Comparison of ENCODE assay signal across 24 cellular contexts in the genomic region with DNA sequence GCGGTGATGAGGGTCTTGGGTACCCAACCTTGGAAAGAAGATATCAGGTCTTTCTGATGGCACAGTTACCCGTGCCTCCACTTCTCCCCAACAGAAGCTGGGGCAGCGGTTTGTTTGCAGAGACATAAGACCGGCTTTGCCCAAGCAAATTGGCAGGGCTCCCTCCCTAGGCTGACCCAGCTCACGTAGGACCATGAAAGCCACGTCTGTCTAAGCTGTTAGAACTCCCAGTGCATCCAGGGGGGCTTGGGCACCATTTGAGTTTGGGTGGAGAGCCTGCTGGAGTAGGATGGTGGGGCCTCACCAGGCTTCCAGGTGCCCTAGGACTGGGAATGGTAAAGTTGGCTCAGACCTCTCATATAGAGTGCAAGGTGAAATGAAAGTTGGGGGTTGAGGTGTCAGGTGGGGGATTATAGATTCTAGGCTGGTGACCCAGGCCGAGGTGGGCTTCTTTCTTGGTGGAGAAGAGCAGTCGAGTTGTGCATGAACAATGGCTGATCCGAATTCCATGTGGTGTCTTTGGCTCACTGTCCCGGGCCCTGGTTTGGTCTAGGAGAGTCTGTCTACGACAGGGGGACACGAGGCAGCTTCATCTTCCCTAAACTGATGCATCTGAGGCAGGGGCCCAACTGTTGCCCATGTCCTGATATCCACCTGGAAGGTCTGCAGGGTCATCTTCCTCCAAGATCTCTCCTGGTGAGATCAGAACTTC. TPM values are rescaled to one million over a fixed set of nuclear protein-coding genes. Genes with fewer than 3 reads are reported as not detected.
DNase-seq lines count a peak whose midpoint lies in the region; ATAC-seq and TF ChIP-seq lines count a peak whose summit lies in the region.
"Had no signal": no experiment of that assay in that cellular context is flagged by ENCODE, and none has a peak within 500 bp of the region (broad histone marks: within the 10 kb centered on the region; RNA-seq: fewer than 3 reads in every experiment).

No MANE protein-coding gene starts in this region.

- H2BK12ac ChIP-seq in neuronal stem cell (ENCODE audit: low read length) = no peak overlapping the region

- H2AK5ac ChIP-seq in neuronal stem cell (ENCODE audit: low read depth, low read length) = no peak overlapping the region

- H2AFZ ChIP-seq in neuronal stem cell (ENCODE audit: low read length) = no peak overlapping the region
- no peak overlapping the region for H2AFZ ChIP-seq in PC-9
- H2AFZ ChIP-seq: parathyroid adenoma had no signal

- no peak overlapping the region for H4K8ac ChIP-seq in neuronal stem cell (ENCODE audit: low read depth, low read length)

- no peak overlapping the region for H3K14ac ChIP-seq in neuronal stem cell (ENCODE audit: low read length)

- no peaks in the 10 kb centered on the region for H3K9me2 ChIP-seq in PC-9 (ENCODE audit: insufficient read depth)

- no peak overlapping the region for H2BK120ac ChIP-seq in neuronal stem cell (ENCODE audit: low read depth, low read length)

- WGBS in neuronal stem cell (ENCODE audit: extremely low coverage in 2 of 2, insufficient read length in 2 of 2, insufficient replicate concordance in 1 of 2), 2 donors = no CpG with 5 or more reads among the region's 12 CpGs
- 71 to 77% methylated on average over 7 to 12 of the region's 12 CpGs for WGBS in body of pancreas, 2 donors

- H3K9ac ChIP-seq in HUES48 (ENCODE audit: low read depth, low read length) = no peak overlapping the region
- H3K9ac ChIP-seq in iPS-15b (ENCODE audit: low read depth, low read length) = no peak overlapping the region
- H3K9ac ChIP-seq in neuronal stem cell (ENCODE audit: low read depth, low read length, poor library complexity) = peak overlapping the region; percentile 56
- H3K9ac ChIP-seq: parathyroid adenoma had no signal

- H3K9me3 Mint-ChIP-seq in CD4-positive, alpha-beta T cell = no peaks in the 10 kb centered on the region
- H3K9me3 Mint-ChIP-seq: activated T-helper 2 cell treated with anti-CD3 and anti-CD28 coated beads, Interferon-gamma antibody, Interleukin-2, Interleukin-4, amounts not matched to agents 10 μg/mL and 5 μg/mL and 100 μg/mL, durations not matched to agents 14 hours and 24 hours and 36 hours had no signal

- H3K4me2 ChIP-seq in neuronal stem cell (ENCODE audit: insufficient read depth, low read length, poor library complexity, severe bottlenecking) (peak overlapping the region; percentile 59), PC-9 (no peak overlapping the region)

- no peak overlapping the region for H3K23ac ChIP-seq in neuronal stem cell (ENCODE audit: low read depth, low read length, poor library complexity)

- peaks cover 12% of the 10 kb centered on the region for H3K4me1 Mint-ChIP-seq in CD4-positive, alpha-beta T cell (ENCODE audit: low read depth)

- H4K91ac ChIP-seq in neuronal stem cell (ENCODE audit: low read depth, low read length, poor library complexity) = no peak overlapping the region

- no peak overlapping the region for H3K4ac ChIP-seq in neuronal stem cell (ENCODE audit: low read length)

- no TSS peak for BruUV-seq in PC-9 (replicated peaks; lab: Mats Ljungman, UMichigan)

- H3K4me3 Mint-ChIP-seq in CD4-positive, alpha-beta T cell = peak overlapping the region; percentile 23

- no peak for TF ChIP-seq POLR2A in body of pancreas (IDR thresholded peaks at IDR 0.05)

- intact Hi-C loops in CD4-positive, alpha-beta T cell (cut with DNase I, micrococcal nuclease) = no loop called here
- intact Hi-C loops in PC-9 (cut with micrococcal nuclease; ENCODE audit: unreplicated experiment) (loop anchor here (5.0 to 10.0 kb wide), 2 partner anchors 109 to 362 kb away; no protein-coding TSS in a partner anchor), body of pancreas (cut with DNase I) (no loop called here)

- no peak for TF ChIP-seq CTCF in CD4-positive, alpha-beta T cell (IDR thresholded peaks at IDR 0.05)
- TF ChIP-seq CTCF in PC-9 (conservative IDR thresholded peaks at IDR 0.05) = no peak
- no peak for TF ChIP-seq CTCF in body of pancreas (IDR thresholded peaks at IDR 0.05)

- peak overlapping the region; percentile 16 for H2BK5ac ChIP-seq in neuronal stem cell (ENCODE audit: low read length)

- ATAC-seq in CD4-positive, alpha-beta T cell (ENCODE audit: poor library complexity) = no peak
- ATAC-seq in body of pancreas = no peak
- ATAC-seq: heart right ventricle, mucosa of descending colon had no signal

- peaks cover 8% of the 10 kb centered on the region for H3K79me1 ChIP-seq in neuronal stem cell (ENCODE audit: low read depth, low read length)

- H3K27ac Mint-ChIP-seq in CD4-positive, alpha-beta T cell = no peak overlapping the region
- H3K27ac Mint-ChIP-seq: activated T-helper 2 cell treated with anti-CD3 and anti-CD28 coated beads, Interferon-gamma antibody, Interleukin-2, Interleukin-4, amounts not matched to agents 10 μg/mL and 5 μg/mL and 100 μg/mL, durations not matched to agents 14 hours and 24 hours and 36 hours had no signal

- H3K36me3 Mint-ChIP-seq in CD4-positive, alpha-beta T cell (ENCODE audit: low read depth) = no peaks in the 10 kb centered on the region

- H3K9me3 ChIP-seq in CD4-positive, alpha-beta T cell (ENCODE audit: control insufficient read depth, low read length) = no peaks in the 10 kb centered on the region
- H3K9me3 ChIP-seq in HUES48 (ENCODE audit: control insufficient read depth, insufficient read depth, low read length) (no peaks in the 10 kb centered on the region), iPS-15b (ENCODE audit: control insufficient read depth, insufficient read depth, low read length) (no peaks in the 10 kb centered on the region), neuronal stem cell (replicated peaks in 1 of 2; ENCODE audit: control insufficient read depth in 2 of 2, insufficient read depth in 1 of 2, low read depth in 1 of 2, low read length in 2 of 2) (peaks cover 7 to 10% of the 10 kb centered on the region in 2 donors), PC-9 (ENCODE audit: insufficient read depth, low read depth) (no peaks in the 10 kb centered on the region), body of pancreas (no peaks in the 10 kb centered on the region)
- H3K9me3 ChIP-seq: heart right ventricle, mucosa of descending colon, sigmoid colon, SJCRH30, testis had no signal

- H2BK15ac ChIP-seq in neuronal stem cell (ENCODE audit: low read length) = peak overlapping the region; percentile 68

- H3F3A ChIP-seq in PC-9 (ENCODE audit: insufficient read depth, low read depth) = no peaks in the 10 kb centered on the region

- no peak overlapping the region for H3K27ac ChIP-seq in CD4-positive, alpha-beta T cell (ENCODE audit: low read depth, low read length)
- no peak overlapping the region for H3K27ac ChIP-seq in HUES48 (ENCODE audit: low read depth, low read length)
- peak overlapping the region; percentile 86 for H3K27ac ChIP-seq in neuronal stem cell (replicated peaks; ENCODE audit: low read length)
- H3K27ac ChIP-seq in PC-9 = no peak overlapping the region
- H3K27ac ChIP-seq in body of pancreas = no peak overlapping the region
- H3K27ac ChIP-seq: heart right ventricle, parathyroid adenoma, sigmoid colon, SJCRH30, testis had no signal

- POLR2A ChIA-PET in CD4-positive, alpha-beta T cell (lab: Charles Lee) = no interaction called here
- POLR2A ChIA-PET in PC-9 (lab: Charles Lee; ENCODE audit: unreplicated experiment) = no interaction called here

- DNase-seq in CD4-positive, alpha-beta T cell = no peak
- no peak for DNase-seq in neuronal stem cell (ENCODE audit: low spot score)
- DNase-seq in PC-9 = no peak
- no peak for DNase-seq in activated CD8-positive, alpha-beta memory T cell treated with anti-CD3 and anti-CD28 coated beads, Interleukin-2, amount 50 U/mL, for 48 hours
- DNase-seq in body of pancreas = no peak
- no peak for DNase-seq in stimulated activated CD8-positive, alpha-beta memory T cell treated with anti-CD3 and anti-CD28 coated beads, Interleukin-4, amount 100 ng/mL, for 48 hours
- DNase-seq: activated CD4-positive, CD25-positive, alpha-beta regulatory T cell treated with anti-CD3 and anti-CD28 coated beads, Interleukin-2, amount 50 U/mL, for 72 hours; cortex of kidney; HCEC 1CT; heart right ventricle; Karpas-422; mucosa of descending colon; NCI-H2029 treated with DMSO at 0.1 percent for 48 hours; sigmoid colon; SJCRH30; T-helper 9 cell; testis had no signal

- H3K27me3 Mint-ChIP-seq in CD4-positive, alpha-beta T cell = peaks cover 72% of the 10 kb centered on the region

- H3K4me3 ChIP-seq in HUES48 (ENCODE audit: low read depth, low read length) = peak overlapping the region; percentile 66
- H3K4me3 ChIP-seq in iPS-15b (ENCODE audit: low read depth, low read length) = peak overlapping the region; percentile 13
- peak overlapping the region; percentile 72 to 83 for H3K4me3 ChIP-seq in neuronal stem cell (ENCODE audit: low read length in 2 of 2)
- no peak overlapping the region for H3K4me3 ChIP-seq in PC-9
- H3K4me3 ChIP-seq in body of pancreas = no peak overlapping the region
- H3K4me3 ChIP-seq: mucosa of descending colon, sigmoid colon, SJCRH30 had no signal

- peaks cover 55% of the 10 kb centered on the region for H3K27me3 ChIP-seq in CD4-positive, alpha-beta T cell (ENCODE audit: control insufficient read depth, insufficient read depth, low read length)
- H3K27me3 ChIP-seq in HUES48 (ENCODE audit: control insufficient read depth, insufficient read depth, low read length) (peaks cover 62% of the 10 kb centered on the region), iPS-15b (ENCODE audit: control insufficient read depth, insufficient read depth, low read length) (peaks cover 42% of the 10 kb centered on the region), neuronal stem cell (ENCODE audit: control insufficient read depth in 3 of 3, insufficient read depth in 3 of 3, low read depth in 1 of 3, low read length in 3 of 3) (no peaks in the 10 kb centered on the region), PC-9 (ENCODE audit: insufficient read depth, low read depth) (peaks cover 6% of the 10 kb centered on the region; the same call in 1 of the 2 replicates), body of pancreas (peaks cover 0 to 29% of the 10 kb centered on the region in 2 donors)
- H3K27me3 ChIP-seq: SJCRH30, testis had no signal

- 0 out of 2 replicates have a peak, but pooled peaks cover 8% of the 10 kb centered on the region for H3K36me3 ChIP-seq in HUES48 (ENCODE audit: control insufficient read depth, insufficient read depth, low read length)
- H3K36me3 ChIP-seq in iPS-15b (ENCODE audit: control insufficient read depth, insufficient read depth, low read length) = peaks cover 5% of the 10 kb centered on the region
- H3K36me3 ChIP-seq in neuronal stem cell (replicated peaks in 1 of 2; ENCODE audit: control insufficient read depth in 2 of 2, insufficient read depth in 2 of 2, low read length in 2 of 2) = peaks cover 17 to 64% of the 10 kb centered on the region in 2 donors
- no peaks in the 10 kb centered on the region for H3K36me3 ChIP-seq in PC-9 (ENCODE audit: low read depth)
- no peaks in the 10 kb centered on the region for H3K36me3 ChIP-seq in body of pancreas (replicated peaks in 1 of 2; ENCODE audit: insufficient read depth in 1 of 2, low read depth in 2 of 2)
- H3K36me3 ChIP-seq: heart right ventricle, sigmoid colon, SJCRH30 had no signal

- H3K4me1 ChIP-seq in HUES48 (ENCODE audit: control insufficient read depth, insufficient read depth, low read length) = peaks cover 4% of the 10 kb centered on the region; the same call in 1 of the 2 replicates
- H3K4me1 ChIP-seq in iPS-15b (ENCODE audit: control insufficient read depth, insufficient read depth, low read length) = no peaks in the 10 kb centered on the region
- H3K4me1 ChIP-seq in neuronal stem cell (ENCODE audit: control insufficient read depth in 2 of 2, insufficient read depth in 1 of 2, low read depth in 1 of 2, low read length in 2 of 2) = peaks cover 19 to 29% of the 10 kb centered on the region in 2 donors
- H3K4me1 ChIP-seq in PC-9 (replicated peaks; ENCODE audit: insufficient read depth) = no peaks in the 10 kb centered on the region
- peaks cover 27% of the 10 kb centered on the region for H3K4me1 ChIP-seq in body of pancreas
- H3K4me1 ChIP-seq: parathyroid adenoma, SJCRH30 had no signal

- CTCF ChIA-PET in CD4-positive, alpha-beta T cell (lab: Charles Lee) = no interaction called here
- CTCF ChIA-PET in PC-9 (lab: Charles Lee) = interaction anchor here (0.7 kb wide), 1 partner anchor 1311 kb away, joined by 3 read pairs; no protein-coding TSS in a partner anchor

- H4K20me1 ChIP-seq in PC-9 (ENCODE audit: insufficient read depth) = no peaks in the 10 kb centered on the region

- no peaks in the 10 kb centered on the region for H3K79me2 ChIP-seq in PC-9 (ENCODE audit: low read depth)
- H3K79me2 ChIP-seq: parathyroid adenoma had no signal

- H3K18ac ChIP-seq in neuronal stem cell (ENCODE audit: low read length) = peak overlapping the region; percentile 86

RNA-seq across cellular contexts. Expression of a gene that starts 3.4 kb away (rescaled TPM):
- total RNA-seq in CD4-positive, alpha-beta T cell = under 1 TPM; 0.22 to 0.27 TPM
- 34.6 TPM for polyA plus RNA-seq in neuronal stem cell (2013, experiment 1 of 2)
- polyA plus RNA-seq in neuronal stem cell (2013, experiment 2 of 2) = 34.4 TPM
- total RNA-seq in PC-9 (2021) = not detected in 2 replicates
- not detected for total RNA-seq in body of pancreas
- total RNA-seq: endothelial cell of umbilical vein, HT1080, liver, mucosa of descending colon, sigmoid colon had no signal
- polyA plus RNA-seq: endothelial cell of umbilical vein, liver had no signal

RNA-seq across cellular contexts. Expression of a gene that starts 30.7 kb away (rescaled TPM):
- 1 to 10 TPM; 8.7 to 9.4 TPM for total RNA-seq in CD4-positive, alpha-beta T cell
- polyA plus RNA-seq in neuronal stem cell (2013, experiment 1 of 2) = 52.4 TPM
- 53.8 TPM for polyA plus RNA-seq in neuronal stem cell (2013, experiment 2 of 2)
- total RNA-seq in PC-9 (2021) (21.8 and 36.4 TPM in 2 replicates), body of pancreas (10 to 100 TPM; 10.9 to 13.2 TPM)

RNA-seq across cellular contexts. Expression of a gene that starts 37.9 kb away (rescaled TPM):
- 1 to 10 TPM; 3.4 to 3.7 TPM for total RNA-seq in CD4-positive, alpha-beta T cell
- 26.5 TPM for polyA plus RNA-seq in neuronal stem cell (2013, experiment 1 of 2)
- 25.9 TPM for polyA plus RNA-seq in neuronal stem cell (2013, experiment 2 of 2)
- 26.2 and 29.8 TPM in 2 replicates for total RNA-seq in PC-9 (2021)
- 1 to 10 TPM; 7.3 to 7.8 TPM for total RNA-seq in body of pancreas

RNA-seq across cellular contexts. Expression of a gene that starts 53.4 kb away (rescaled TPM):
- 10 to 100 TPM; 40.5 to 42.5 TPM for total RNA-seq in CD4-positive, alpha-beta T cell
- polyA plus RNA-seq in neuronal stem cell (2013, experiment 1 of 2) = 53.3 TPM
- polyA plus RNA-seq in neuronal stem cell (2013, experiment 2 of 2) = 50.9 TPM
- 82.6 and 99.1 TPM in 2 replicates for total RNA-seq in PC-9 (2021)
- total RNA-seq in body of pancreas = 10 to 100 TPM; 22.1 to 54.1 TPM

Comparison
In these comparisons a context has a peak if more than half of its experiments do, and no peak if none do; other contexts are left out.
1. H3K4me3 ChIP-seq: peak in HUES48 (single experiment), iPS-15b (single experiment) and neuronal stem cell (2 of 2); none in PC-9 (single experiment) and body of pancreas (0 of 2).